Comparison of ENCODE assay signal across 8 cellular contexts in genomic region chr11:28107726-28108618, GRCh38. TPM values are rescaled to one million over a fixed set of nuclear protein-coding genes. Genes with fewer than 3 reads are reported as not detected.
DNase-seq lines count a peak whose midpoint lies in the region; ATAC-seq and TF ChIP-seq lines count a peak whose summit lies in the region.

Gene KIF18A (minus strand): TSS chr11:28108156. CDS start chr11:28097947, 10,209 bp downstream.
Gene METTL15 (plus strand): TSS chr11:28108388. CDS start chr11:28113335, 4,947 bp downstream.

- H3K36me3 ChIP-seq in RWPE2 (ENCODE audit: low read depth) = peaks cover 20% of the 10 kb centered on the region

- no peaks in the 10 kb centered on the region for H3K27me3 Mint-ChIP-seq in activated T-helper 2 cell treated with anti-CD3 and anti-CD28 coated beads, Interferon-gamma antibody, Interleukin-2, Interleukin-4, amounts not matched to agents 10 μg/mL and 5 μg/mL and 100 μg/mL, durations not matched to agents 14 hours and 24 hours and 36 hours (ENCODE audit: low read depth)
- no peaks in the 10 kb centered on the region for H3K27me3 Mint-ChIP-seq in natural killer cell treated with Interleukin-12 subunit alpha and Interleukin-12 subunit beta and Interleukin-15 and Interleukin-18, amount 100 ng/mL, for 72 hours

- peak within 1 kb of the TSS; percentile 59 for H3K4me3 ChIP-seq in RWPE2 (ENCODE audit: severe bottlenecking)

- H3K4me1 ChIP-seq in RWPE2 (ENCODE audit: insufficient read depth, poor library complexity, severe bottlenecking) = peaks cover 54% of the 10 kb centered on the region

- peaks cover 7% of the 10 kb centered on the region for H3K36me3 Mint-ChIP-seq in activated T-helper 2 cell treated with anti-CD3 and anti-CD28 coated beads, Interferon-gamma antibody, Interleukin-2, Interleukin-4, amounts not matched to agents 10 μg/mL and 5 μg/mL and 100 μg/mL, durations not matched to agents 14 hours and 24 hours and 36 hours (ENCODE audit: low read depth)
- peaks cover 4% of the 10 kb centered on the region for H3K36me3 Mint-ChIP-seq in natural killer cell treated with Interleukin-12 subunit alpha and Interleukin-12 subunit beta and Interleukin-15 and Interleukin-18, amount 100 ng/mL, for 72 hours

- DNase-seq in EH (ENCODE audit: low read depth) (peak; percentile 99), H4 (ENCODE audit: low spot score) (peak; percentile 100), LoVo (ENCODE audit: low spot score) (peak; percentile 97), RWPE2 (ENCODE audit: low spot score) (peak; percentile 99), fibroblast of peridontal ligament (ENCODE audit: extremely low read depth) (peak; percentile 99)
- peak; percentile 99 for DNase-seq in activated T-helper 2 cell treated with anti-CD3 and anti-CD28 coated beads, Interferon-gamma antibody, Interleukin-2, Interleukin-4, amounts not matched to agents 10 μg/mL and 5 μg/mL and 100 μg/mL, durations not matched to agents 14 hours and 24 hours and 36 hours (ENCODE audit: low spot score)
- DNase-seq in natural killer cell treated with Interleukin-12 subunit alpha and Interleukin-12 subunit beta and Interleukin-15 and Interleukin-18, amount 100 ng/mL, for 72 hours (ENCODE audit: low spot score) = peak; percentile 100
- peak; percentile 100 for DNase-seq in stimulated activated naive CD8-positive, alpha-beta T cell treated with anti-CD3 and anti-CD28 coated beads, Interleukin-15, Interleukin-2, amounts not matched to agents 100 U/mL and 50 U/mL, for 24 hours

- intact Hi-C loops in activated T-helper 2 cell treated with anti-CD3 and anti-CD28 coated beads, Interferon-gamma antibody, Interleukin-2, Interleukin-4, amounts not matched to agents 10 μg/mL and 5 μg/mL and 100 μg/mL, durations not matched to agents 14 hours and 24 hours and 36 hours (cut with micrococcal nuclease) = loop anchor here (1.0 to 5.0 kb wide), 2 partner anchors 36 to 602 kb away; partner anchors contain the start of gene LIN7C

- H3K9me3 Mint-ChIP-seq in activated T-helper 2 cell treated with anti-CD3 and anti-CD28 coated beads, Interferon-gamma antibody, Interleukin-2, Interleukin-4, amounts not matched to agents 10 μg/mL and 5 μg/mL and 100 μg/mL, durations not matched to agents 14 hours and 24 hours and 36 hours = no peaks in the 10 kb centered on the region
- H3K9me3 Mint-ChIP-seq in natural killer cell treated with Interleukin-12 subunit alpha and Interleukin-12 subunit beta and Interleukin-15 and Interleukin-18, amount 100 ng/mL, for 72 hours = no peaks in the 10 kb centered on the region

- ATAC-seq in RWPE2 (ENCODE audit: low read depth) = peak; percentile 86
- ATAC-seq in natural killer cell treated with Interleukin-12 subunit alpha and Interleukin-12 subunit beta and Interleukin-15 and Interleukin-18, amount 100 ng/mL, for 72 hours = peak; percentile 97 to 99
- peak; percentile 96 for ATAC-seq in stimulated activated naive CD8-positive, alpha-beta T cell treated with anti-CD3 and anti-CD28 coated beads, Interleukin-15, Interleukin-2, amounts not matched to agents 100 U/mL and 50 U/mL, for 24 hours

- peak within 1 kb of the TSS; percentile 98 for H3K4me3 Mint-ChIP-seq in activated T-helper 2 cell treated with anti-CD3 and anti-CD28 coated beads, Interferon-gamma antibody, Interleukin-2, Interleukin-4, amounts not matched to agents 10 μg/mL and 5 μg/mL and 100 μg/mL, durations not matched to agents 14 hours and 24 hours and 36 hours (ENCODE audit: low read depth)
- H3K4me3 Mint-ChIP-seq in natural killer cell treated with Interleukin-12 subunit alpha and Interleukin-12 subunit beta and Interleukin-15 and Interleukin-18, amount 100 ng/mL, for 72 hours = peak within 1 kb of the TSS; percentile 94

- H3K9me3 ChIP-seq in RWPE2 (ENCODE audit: severe bottlenecking) = no peaks in the 10 kb centered on the region

- no peak for TF ChIP-seq CTCF in RWPE2 (IDR thresholded peaks at IDR 0.05; ENCODE audit: poor library complexity, severe bottlenecking)

- H3K27me3 ChIP-seq in RWPE2 (ENCODE audit: insufficient read depth, poor library complexity, severe bottlenecking) = no peaks in the 10 kb centered on the region

- peak within 1 kb of the TSS; percentile 99 for H3K27ac Mint-ChIP-seq in activated T-helper 2 cell treated with anti-CD3 and anti-CD28 coated beads, Interferon-gamma antibody, Interleukin-2, Interleukin-4, amounts not matched to agents 10 μg/mL and 5 μg/mL and 100 μg/mL, durations not matched to agents 14 hours and 24 hours and 36 hours
- peak within 1 kb of the TSS; percentile 93 to 94 for H3K27ac Mint-ChIP-seq in natural killer cell treated with Interleukin-12 subunit alpha and Interleukin-12 subunit beta and Interleukin-15 and Interleukin-18, amount 100 ng/mL, for 72 hours

- peak within 1 kb of the TSS; percentile 80 for H3K27ac ChIP-seq in RWPE2 (ENCODE audit: poor library complexity, severe bottlenecking)

- H3K4me1 Mint-ChIP-seq in activated T-helper 2 cell treated with anti-CD3 and anti-CD28 coated beads, Interferon-gamma antibody, Interleukin-2, Interleukin-4, amounts not matched to agents 10 μg/mL and 5 μg/mL and 100 μg/mL, durations not matched to agents 14 hours and 24 hours and 36 hours (ENCODE audit: low read depth) = peaks cover 50% of the 10 kb centered on the region
- H3K4me1 Mint-ChIP-seq in natural killer cell treated with Interleukin-12 subunit alpha and Interleukin-12 subunit beta and Interleukin-15 and Interleukin-18, amount 100 ng/mL, for 72 hours (ENCODE audit: low read depth in 2 of 2) = peaks cover 35% of the 10 kb centered on the region in 2 donors

RNA-seq across cellular contexts. Expression of gene KIF18A, which starts in this region (rescaled TPM):
- total RNA-seq in H4 (2014; rRNA removed; shearing (Covaris generic)) = 28.8 and 34.1 TPM in 2 replicates
- 18.0 and 19.1 TPM in 2 replicates for total RNA-seq in activated T-helper 2 cell treated with anti-CD3 and anti-CD28 coated beads, Interferon-gamma antibody, Interleukin-2, Interleukin-4, amounts not matched to agents 10 μg/mL and 5 μg/mL and 100 μg/mL, durations not matched to agents 14 hours and 24 hours and 36 hours
- total RNA-seq in natural killer cell treated with Interleukin-12 subunit alpha and Interleukin-12 subunit beta and Interleukin-15 and Interleukin-18, amount 100 ng/mL, for 72 hours = 10 to 100 TPM in 1 of 2 donors, 1 to 10 TPM in 1; 8.1 to 25.9 TPM

RNA-seq across cellular contexts. Expression of gene METTL15, which starts in this region (rescaled TPM):
- 14.8 and 19.1 TPM in 2 replicates for total RNA-seq in H4 (2014; rRNA removed; shearing (Covaris generic))
- 15.3 and 17.4 TPM in 2 replicates for total RNA-seq in activated T-helper 2 cell treated with anti-CD3 and anti-CD28 coated beads, Interferon-gamma antibody, Interleukin-2, Interleukin-4, amounts not matched to agents 10 μg/mL and 5 μg/mL and 100 μg/mL, durations not matched to agents 14 hours and 24 hours and 36 hours
- total RNA-seq in natural killer cell treated with Interleukin-12 subunit alpha and Interleukin-12 subunit beta and Interleukin-15 and Interleukin-18, amount 100 ng/mL, for 72 hours = 10 to 100 TPM; 15.7 to 16.6 TPM

Comparison
In these comparisons a context has a peak if more than half of its experiments do, and no peak if none do; other contexts are left out.
1. Peak in every context shown above with its lines: DNase-seq, ATAC-seq, H3K4me3 ChIP-seq and H3K27ac ChIP-seq.